In genomic region chr2:36373149-36373880, GRCh38 we compare ENCODE assay signal across 9 cellular contexts. TPM values are rescaled to one million over a fixed set of nuclear protein-coding genes. Genes with fewer than 3 reads are reported as not detected.
DNase-seq lines count a peak whose midpoint lies in the region; ATAC-seq, FAIRE-seq and TF ChIP-seq lines count a peak whose summit lies in the region.
"Had no signal": no experiment of that assay in that cellular context is flagged by ENCODE, and none has a peak within 500 bp of the region (broad histone marks: within the 10 kb centered on the region; RNA-seq: fewer than 3 reads in every experiment).

No MANE protein-coding gene starts in this region.

- 68 to 69% methylated on average over 8 of the region's 8 CpGs for WGBS in esophagus, 2 donors
- 71 to 78% methylated on average over 8 of the region's 8 CpGs for WGBS in pancreas, 2 donors

- intact Hi-C loops in pancreas (cut with DNase I), result no loop called here

- ATAC-seq in pancreas, result peak in 3 of 4 donors; percentile 52 to 77 (median 77)
- no peak for ATAC-seq in GM19455 (IDR thresholded peaks at IDR 0.05; ENCODE audit: unreplicated experiment)
- ATAC-seq in GM21737 (IDR thresholded peaks at IDR 0.05; ENCODE audit: unreplicated experiment), result no peak

- H3K4me3 ChIP-seq in esophagus (ENCODE audit: low read depth in 1 of 2, low read length in 2 of 2), result no peak overlapping the region
- H3K4me3 ChIP-seq in pancreas, result no peak overlapping the region

- H3K27ac ChIP-seq in esophagus (ENCODE audit: low read depth in 2 of 2, low read length in 1 of 2), result peak overlapping the region; percentile 58 to 73
- peak overlapping the region in 1 of 4 donors; percentile 51 for H3K27ac ChIP-seq in pancreas

- H3K4me1 ChIP-seq in esophagus (ENCODE audit: control insufficient read depth in 2 of 2, insufficient read depth in 2 of 2, low read length in 1 of 2), result peaks cover 3 to 15% of the 10 kb centered on the region in 2 donors
- peaks cover 7 to 44% (median 33%) of the 10 kb centered on the region in 3 donors for H3K4me1 ChIP-seq in pancreas

- no peak for TF ChIP-seq CTCF in pancreas (IDR thresholded peaks at IDR 0.05)

- H3K36me3 ChIP-seq in esophagus (ENCODE audit: control insufficient read depth in 2 of 2, insufficient read depth in 2 of 2, low read length in 1 of 2), result no peaks in the 10 kb centered on the region
- H3K36me3 ChIP-seq in pancreas, result no peaks in the 10 kb centered on the region

- peak; percentile 72 for DNase-seq in DMS53 treated with DMSO at 0.1 percent for 48 hours (lab: John Stamatoyannopoulos, UW; ENCODE audit: unreplicated experiment)
- DNase-seq in NCI-H2196 treated with DMSO at 0.1 percent for 48 hours (lab: John Stamatoyannopoulos, UW; ENCODE audit: unreplicated experiment), result peak; percentile 74
- no peak for DNase-seq in pancreas
- DNase-seq in hippocampal formation (lab: John Stamatoyannopoulos, UW), result no peak
- DNase-seq in activated CD4-positive, alpha-beta T cell treated with anti-CD3 and anti-CD28 coated beads, Interleukin-2, amount 50 U/mL, for 48 hours, result no peak

- no peak for FAIRE-seq in pancreas (lab: Jason Lieb, UNC)
- FAIRE-seq: G401.6 had no signal

- H3K9me3 ChIP-seq in esophagus (ENCODE audit: control insufficient read depth in 2 of 2, insufficient read depth in 1 of 2, low read depth in 1 of 2, low read length in 1 of 2) (no peaks in the 10 kb centered on the region), pancreas (no peaks in the 10 kb centered on the region)

- H3K27me3 ChIP-seq in esophagus (ENCODE audit: control insufficient read depth in 1 of 2, insufficient read depth in 2 of 2, low read length in 2 of 2) (no peaks in the 10 kb centered on the region), pancreas (no peaks in the 10 kb centered on the region)

RNA-seq across cellular contexts. Expression of gene CRIM1, which starts 17.7 kb away (rescaled TPM):
- polyA plus RNA-seq in esophagus (10 to 100 TPM in 1 of 2 donors, 1 to 10 TPM in 1; 5.9 to 10.3 TPM), pancreas (10 to 100 TPM in 1 of 2 donors, 1 to 10 TPM in 1; 5.2 to 14.7 TPM)
- total RNA-seq in pancreas, result 10 to 100 TPM; 15.9 to 29.1 (median 22.5) TPM

Comparison
In these comparisons a context has a peak if more than half of its experiments do, and no peak if none do; other contexts are left out.
1. DNase-seq: peak in DMS53 treated with DMSO at 0.1 percent for 48 hours (single experiment) and NCI-H2196 treated with DMSO at 0.1 percent for 48 hours (single experiment); none in pancreas (0 of 6), hippocampal formation (0 of 2) and activated CD4-positive, alpha-beta T cell treated with anti-CD3 and anti-CD28 coated beads, Interleukin-2, amount 50 U/mL, for 48 hours (0 of 2).
2. ATAC-seq: peak in pancreas (3 of 4); none in GM19455 (single experiment) and GM21737 (single experiment).